In the genomic region with DNA sequence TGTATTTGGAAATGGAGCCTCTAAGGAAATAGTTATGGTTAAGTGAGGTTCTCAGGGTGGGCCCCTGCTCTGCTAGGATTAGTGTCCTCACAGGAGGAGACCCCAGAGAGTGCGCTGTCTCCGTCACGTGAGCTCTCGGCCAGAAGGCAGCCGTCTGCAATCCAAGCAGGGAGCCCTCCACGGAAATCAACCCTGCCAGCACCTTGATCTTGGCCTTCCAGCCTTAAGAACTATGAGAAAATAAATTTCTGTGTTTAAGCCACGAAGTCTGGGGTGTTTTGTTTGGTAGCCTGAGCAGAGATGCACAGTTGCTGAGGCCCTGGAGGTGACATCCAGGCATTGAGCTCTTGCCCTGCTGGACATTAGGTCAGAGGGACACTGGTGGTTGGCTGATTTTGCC, we compare ENCODE assay signal across 1 cellular context.
TF ChIP-seq lines count a peak whose summit lies in the region.

No MANE protein-coding gene starts in this region.

TF ChIP-seq in K562, 482 proteins besides CTCF, POLR2A, EP300 and RAD21:
- no peak for TF ChIP-seq SMARCE1 (IDR thresholded peaks at IDR 0.05)
- TF ChIP-seq SUPT5H (IDR thresholded peaks at IDR 0.05): no peak
- TF ChIP-seq PHB (CRISPR knock-in tag; IDR thresholded peaks at IDR 0.05): 0 out of 2 replicates have a peak, but pooled peaks have one; percentile 5
- no peak for TF ChIP-seq PML (IDR thresholded peaks at IDR 0.05; ENCODE audit: low read length)
